In the genomic region with DNA sequence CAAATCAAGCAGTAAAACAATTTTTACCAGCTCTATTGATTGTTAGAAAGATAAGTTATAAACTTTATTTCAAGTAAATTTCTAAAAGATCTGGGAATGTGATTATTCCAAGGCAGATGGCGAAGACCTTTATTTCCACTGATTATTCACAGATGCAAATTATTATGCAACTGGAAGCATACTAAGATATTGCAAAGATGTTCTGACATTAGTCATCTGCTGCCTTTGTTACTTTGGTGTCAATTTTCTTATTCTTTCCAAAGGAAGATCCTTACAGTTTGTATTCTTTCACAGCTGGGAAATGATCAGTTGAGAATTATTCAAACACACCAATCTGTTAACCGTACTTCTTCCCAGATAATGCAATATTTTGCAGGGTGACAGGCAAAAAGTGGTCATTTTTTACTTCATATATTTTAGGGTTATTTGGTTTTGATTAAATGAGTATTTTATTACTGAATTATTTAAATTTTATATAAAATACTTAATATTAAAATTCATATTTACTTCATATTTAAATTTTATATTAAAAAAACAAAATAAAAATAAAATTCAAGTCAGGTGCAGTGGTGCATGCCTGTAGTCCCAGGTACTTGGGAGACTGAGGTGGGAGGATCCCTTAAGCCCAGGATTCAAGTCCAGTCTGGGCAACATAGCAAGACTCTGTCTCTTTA, we compare ENCODE assay signal across 28 cellular contexts.
DNase-seq lines count a peak whose midpoint lies in the region; ATAC-seq, FAIRE-seq and TF ChIP-seq lines count a peak whose summit lies in the region.
"Had no signal": no experiment of that assay in that cellular context is flagged by ENCODE, and none has a peak within 500 bp of the region (broad histone marks: within the 10 kb centered on the region; RNA-seq: fewer than 3 reads in every experiment).

No MANE protein-coding gene starts in this region.

- TF ChIP-seq CTCF in fibroblast of the aortic adventitia (IDR thresholded peaks at IDR 0.05; ENCODE audit: insufficient read depth, low read length) (no peak), GM13976 (IDR thresholded peaks at IDR 0.05; ENCODE audit: borderline replicate concordance, control extremely low read depth, extremely low read depth, insufficient read depth, missing control alignments) (no peak)

- no peak for ATAC-seq in stimulated activated naive B cell treated with anti-CD40 and anti-IgM and Interleukin-4, amounts not matched to agents 10 μg/mL and 1 μg/mL and 100 μg/mL, for 72 hours (replicated peaks)
- ATAC-seq in left cardiac atrium: no peak
- ATAC-seq: A549; activated CD8-positive, alpha-beta T cell treated with anti-CD3 and anti-CD28 coated beads for 36 hours; HCT116; Panc1; stimulated activated effector memory CD8-positive, alpha-beta T cell treated with anti-CD3 and anti-CD28 coated beads, Interleukin-12 subunit alpha, Interleukin-12 subunit beta, amount 100 ng/mL, for 72 hours; upper lobe of right lung had no signal

- no peak overlapping the region for H3K27ac Mint-ChIP-seq in activated CD4-positive, alpha-beta T cell treated with anti-CD3 and anti-CD28 coated beads, Interleukin-2, amount 10 ng/mL, durations not matched to agents 24 days and 14 days
- H3K27ac Mint-ChIP-seq in stimulated activated naive B cell treated with anti-CD40 and anti-IgM and Interleukin-4, amounts not matched to agents 10 μg/mL and 1 μg/mL and 100 μg/mL, for 72 hours: no peak overlapping the region
- H3K27ac Mint-ChIP-seq: activated CD8-positive, alpha-beta T cell treated with anti-CD3 and anti-CD28 coated beads for 36 hours; activated naive CD4-positive, alpha-beta T cell treated with anti-CD3 and anti-CD28 coated beads for 36 hours; activated T-helper 1 cell treated with anti-CD3 and anti-CD28 coated beads, Interleukin-12 subunit alpha, Interleukin-12 subunit beta, Interleukin-2, Interleukin-4 antibody, amounts not matched to agents 30 ng/mL and 10 ng/mL and 1 ng/mL, durations not matched to agents 14 hours and 24 hours and 36 hours; brain; nephron; stimulated activated effector memory CD8-positive, alpha-beta T cell treated with anti-CD3 and anti-CD28 coated beads, Interleukin-12 subunit alpha, Interleukin-12 subunit beta, amount 100 ng/mL, for 72 hours had no signal

- peak; percentile 6 for DNase-seq in activated CD4-positive, alpha-beta T cell treated with anti-CD3 and anti-CD28 coated beads, Interleukin-2, amount 10 ng/mL, durations not matched to agents 24 days and 14 days
- DNase-seq in activated CD4-positive, alpha-beta T cell treated with anti-CD3 and anti-CD28 coated beads for 4 hours: no peak
- no peak for DNase-seq in RCC 7860 (ENCODE audit: low spot score)
- peak; percentile 7 for DNase-seq in fibroblast of the aortic adventitia (ENCODE audit: low read depth)
- DNase-seq in NCI-H128 (lab: John Stamatoyannopoulos, UW; ENCODE audit: unreplicated experiment): no peak
- no peak for DNase-seq in stimulated activated naive B cell treated with anti-CD40 and anti-IgM and Interleukin-4, amounts not matched to agents 10 μg/mL and 1 μg/mL and 100 μg/mL, for 72 hours
- DNase-seq in left cardiac atrium: no peak
- no peak for DNase-seq in GM13976 (ENCODE audit: low spot score)
- DNase-seq: activated CD4-positive, alpha-beta T cell treated with anti-CD3 and anti-CD28 coated beads for 1 hour; activated CD8-positive, alpha-beta memory T cell treated with anti-CD3 and anti-CD28 coated beads, Interleukin-2, amount 50 U/mL, for 48 hours; activated CD8-positive, alpha-beta T cell treated with anti-CD3 and anti-CD28 coated beads for 36 hours; activated naive CD4-positive, alpha-beta T cell treated with anti-CD3 and anti-CD28 coated beads for 36 hours; DMS79; GDM1; hypothalamus; NCI-H2029; NCI-H345; SHP77 treated with DMSO at 0.1 percent for 48 hours; T-helper 2 cell; upper lobe of right lung had no signal

- H3K9me3 Mint-ChIP-seq in activated CD4-positive, alpha-beta T cell treated with anti-CD3 and anti-CD28 coated beads, Interleukin-2, amount 10 ng/mL, durations not matched to agents 24 days and 14 days: peaks cover 11% of the 10 kb centered on the region
- H3K9me3 Mint-ChIP-seq in stimulated activated naive B cell treated with anti-CD40 and anti-IgM and Interleukin-4, amounts not matched to agents 10 μg/mL and 1 μg/mL and 100 μg/mL, for 72 hours: peaks cover 17 to 22% of the 10 kb centered on the region in 2 donors

- peak; percentile 37 for FAIRE-seq in RCC 7860 (lab: Jason Lieb, UNC)
- FAIRE-seq: A549 had no signal

- H3K4me3 ChIP-seq in fibroblast of the aortic adventitia (ENCODE audit: low read depth, low read length): no peak overlapping the region
- H3K4me3 ChIP-seq: A549; BLaER1 treated with 17β-estradiol and CSF1 and Interleukin-3, amounts not matched to agents 10 nM and 100 nM; upper lobe of right lung had no signal

- no peaks in the 10 kb centered on the region for H3K36me3 Mint-ChIP-seq in activated CD4-positive, alpha-beta T cell treated with anti-CD3 and anti-CD28 coated beads, Interleukin-2, amount 10 ng/mL, durations not matched to agents 24 days and 14 days (ENCODE audit: low read depth)
- peaks cover 0 to 2% of the 10 kb centered on the region in 2 donors for H3K36me3 Mint-ChIP-seq in stimulated activated naive B cell treated with anti-CD40 and anti-IgM and Interleukin-4, amounts not matched to agents 10 μg/mL and 1 μg/mL and 100 μg/mL, for 72 hours
- H3K36me3 Mint-ChIP-seq: stimulated activated effector memory CD8-positive, alpha-beta T cell treated with anti-CD3 and anti-CD28 coated beads, Interleukin-12 subunit alpha, Interleukin-12 subunit beta, amount 100 ng/mL, for 72 hours had no signal

- no peaks in the 10 kb centered on the region for H3K27me3 Mint-ChIP-seq in activated CD4-positive, alpha-beta T cell treated with anti-CD3 and anti-CD28 coated beads, Interleukin-2, amount 10 ng/mL, durations not matched to agents 24 days and 14 days
- peaks cover 6% of the 10 kb centered on the region in 2 donors for H3K27me3 Mint-ChIP-seq in stimulated activated naive B cell treated with anti-CD40 and anti-IgM and Interleukin-4, amounts not matched to agents 10 μg/mL and 1 μg/mL and 100 μg/mL, for 72 hours
- H3K27me3 Mint-ChIP-seq: activated CD8-positive, alpha-beta T cell treated with anti-CD3 and anti-CD28 coated beads for 36 hours had no signal

- no peaks in the 10 kb centered on the region for H3K4me1 Mint-ChIP-seq in activated CD4-positive, alpha-beta T cell treated with anti-CD3 and anti-CD28 coated beads, Interleukin-2, amount 10 ng/mL, durations not matched to agents 24 days and 14 days
- H3K4me1 Mint-ChIP-seq in stimulated activated naive B cell treated with anti-CD40 and anti-IgM and Interleukin-4, amounts not matched to agents 10 μg/mL and 1 μg/mL and 100 μg/mL, for 72 hours: no peaks in the 10 kb centered on the region
- H3K4me1 Mint-ChIP-seq: brain; stimulated activated effector memory CD8-positive, alpha-beta T cell treated with anti-CD3 and anti-CD28 coated beads, Interleukin-12 subunit alpha, Interleukin-12 subunit beta, amount 100 ng/mL, for 72 hours had no signal

- no peak overlapping the region for H3K4me3 Mint-ChIP-seq in activated CD4-positive, alpha-beta T cell treated with anti-CD3 and anti-CD28 coated beads, Interleukin-2, amount 10 ng/mL, durations not matched to agents 24 days and 14 days
- H3K4me3 Mint-ChIP-seq in stimulated activated naive B cell treated with anti-CD40 and anti-IgM and Interleukin-4, amounts not matched to agents 10 μg/mL and 1 μg/mL and 100 μg/mL, for 72 hours: no peak overlapping the region
- H3K4me3 Mint-ChIP-seq: activated CD8-positive, alpha-beta T cell treated with anti-CD3 and anti-CD28 coated beads for 36 hours; activated naive CD4-positive, alpha-beta T cell treated with anti-CD3 and anti-CD28 coated beads for 36 hours; activated T-helper 1 cell treated with anti-CD3 and anti-CD28 coated beads, Interleukin-12 subunit alpha, Interleukin-12 subunit beta, Interleukin-2, Interleukin-4 antibody, amounts not matched to agents 30 ng/mL and 10 ng/mL and 1 ng/mL, durations not matched to agents 14 hours and 24 hours and 36 hours; brain; nephron; stimulated activated effector memory CD8-positive, alpha-beta T cell treated with anti-CD3 and anti-CD28 coated beads, Interleukin-12 subunit alpha, Interleukin-12 subunit beta, amount 100 ng/mL, for 72 hours had no signal

- in situ Hi-C loops in GM13976 (cut with MboI; ENCODE audit: low sequenced_read_pairs, unreplicated experiment): no loop called here

- intact Hi-C loops in activated CD4-positive, alpha-beta T cell treated with anti-CD3 and anti-CD28 coated beads, Interleukin-2, amount 10 ng/mL, durations not matched to agents 24 days and 14 days (cut with micrococcal nuclease): no loop called here
- intact Hi-C loops in left cardiac atrium (cut with DNase I): no loop called here

Comparison
In these comparisons a context has a peak if more than half of its experiments do, and no peak if none do; other contexts are left out.
1. DNase-seq: peak in activated CD4-positive, alpha-beta T cell treated with anti-CD3 and anti-CD28 coated beads, Interleukin-2, amount 10 ng/mL, durations not matched to agents 24 days and 14 days (single experiment) and fibroblast of the aortic adventitia (single experiment); none in activated CD4-positive, alpha-beta T cell treated with anti-CD3 and anti-CD28 coated beads for 4 hours (0 of 2), RCC 7860 (single experiment), NCI-H128 (single experiment), stimulated activated naive B cell treated with anti-CD40 and anti-IgM and Interleukin-4, amounts not matched to agents 10 μg/mL and 1 μg/mL and 100 μg/mL, for 72 hours (single experiment), left cardiac atrium (single experiment) and GM13976 (single experiment).